Comparison of ENCODE assay signal across 8 cellular contexts in the genomic region with DNA sequence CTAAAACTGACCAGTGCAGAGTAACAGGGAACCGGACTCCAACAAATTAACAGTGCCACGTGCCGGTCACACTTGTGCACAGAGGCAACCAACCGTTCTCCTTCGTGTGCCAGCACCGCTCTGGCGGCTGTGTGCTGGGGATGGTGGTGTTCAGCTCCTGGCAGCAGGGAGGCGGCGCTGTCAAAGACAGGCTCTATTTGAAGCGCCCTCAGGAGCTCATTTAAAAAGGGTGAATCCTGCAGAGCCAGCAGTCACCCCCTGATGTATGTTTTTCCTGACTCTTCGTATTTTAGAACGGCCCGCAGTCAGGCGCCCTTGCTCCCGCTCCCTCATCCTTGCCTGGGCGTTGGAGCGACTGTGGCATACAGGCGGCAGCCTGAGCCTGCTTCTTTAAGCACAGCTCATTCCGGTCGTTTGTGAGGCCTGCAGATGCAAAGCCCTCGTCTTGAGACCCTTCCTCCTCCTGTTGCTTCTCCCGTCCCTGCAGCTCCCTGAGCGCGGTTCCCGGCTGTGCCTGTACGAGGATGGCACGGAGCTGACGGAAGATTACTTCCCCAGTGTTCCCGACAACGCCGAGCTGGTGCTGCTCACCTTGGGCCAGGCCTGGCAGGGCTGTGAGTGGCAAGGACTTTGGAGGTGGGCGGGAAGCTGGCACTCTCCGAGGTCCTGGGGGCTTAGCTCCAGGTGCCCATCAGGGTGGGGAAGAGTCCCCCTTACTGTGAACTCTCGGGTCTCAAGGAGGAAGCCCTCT. TPM values are rescaled to one million over a fixed set of nuclear protein-coding genes. Genes with fewer than 3 reads are reported as not detected.
DNase-seq lines count a peak whose midpoint lies in the region; ATAC-seq and FAIRE-seq lines count a peak whose summit lies in the region.

No MANE protein-coding gene starts in this region.

- peak overlapping the region; percentile 66 for H3K4me3 ChIP-seq in right cardiac atrium (ENCODE audit: low read length)

- no peak for FAIRE-seq in HTR-8/SVneo (lab: Jason Lieb, UNC)

- H3K9me3 Mint-ChIP-seq in IgD-negative memory B cell = no peaks in the 10 kb centered on the region
- H3K9me3 Mint-ChIP-seq in activated T-helper 17 cell treated with anti-CD3 and anti-CD28 coated beads, Interleukin-2, amount 50 U/mL, for 72 hours = no peaks in the 10 kb centered on the region

- no peak for ATAC-seq in activated T-helper 17 cell treated with anti-CD3 and anti-CD28 coated beads, Interleukin-2, amount 50 U/mL, for 72 hours (replicated peaks)
- ATAC-seq in right cardiac atrium = peak; percentile 3 to 24

- DNase-seq in D341Med (ENCODE audit: low spot score) (peak; percentile 65), right cardiac atrium (peak in 1 of 3 donors; percentile 67), putamen (ENCODE audit: low spot score) (peak; percentile 68), HTR-8/SVneo (ENCODE audit: insufficient read length, low spot score) (no peak), NCI-H187 (lab: John Stamatoyannopoulos, UW) (no peak), DMS153 treated with DMSO at 0.1 percent for 48 hours (lab: John Stamatoyannopoulos, UW; ENCODE audit: unreplicated experiment) (no peak)

- H3K9me3 ChIP-seq in right cardiac atrium (ENCODE audit: control insufficient read depth, low read length) = no peaks in the 10 kb centered on the region

- peaks cover 6 to 24% (median 10%) of the 10 kb centered on the region in 3 donors for H3K4me1 Mint-ChIP-seq in IgD-negative memory B cell
- peaks cover 6% of the 10 kb centered on the region for H3K4me1 Mint-ChIP-seq in activated T-helper 17 cell treated with anti-CD3 and anti-CD28 coated beads, Interleukin-2, amount 50 U/mL, for 72 hours

- no peak overlapping the region for H3K27ac ChIP-seq in right cardiac atrium (ENCODE audit: low read length)

- 64% methylated on average over 34 of the region's 34 CpGs for WGBS in right cardiac atrium

- no peaks in the 10 kb centered on the region for H3K27me3 Mint-ChIP-seq in IgD-negative memory B cell
- no peaks in the 10 kb centered on the region for H3K27me3 Mint-ChIP-seq in activated T-helper 17 cell treated with anti-CD3 and anti-CD28 coated beads, Interleukin-2, amount 50 U/mL, for 72 hours

- peaks cover 8% of the 10 kb centered on the region for H3K36me3 Mint-ChIP-seq in IgD-negative memory B cell
- no peaks in the 10 kb centered on the region for H3K36me3 Mint-ChIP-seq in activated T-helper 17 cell treated with anti-CD3 and anti-CD28 coated beads, Interleukin-2, amount 50 U/mL, for 72 hours (ENCODE audit: low read depth)

- peaks cover 10% of the 10 kb centered on the region for H3K4me1 ChIP-seq in right cardiac atrium (ENCODE audit: control insufficient read depth, insufficient read depth, low read length)

- intact Hi-C loops in right cardiac atrium (cut with DNase I) = no loop called here

- H3K27me3 ChIP-seq in right cardiac atrium (ENCODE audit: control insufficient read depth, insufficient read depth) = no peaks in the 10 kb centered on the region

- peak overlapping the region in 1 of 3 donors; percentile 62 for H3K27ac Mint-ChIP-seq in IgD-negative memory B cell
- no peak overlapping the region for H3K27ac Mint-ChIP-seq in activated T-helper 17 cell treated with anti-CD3 and anti-CD28 coated beads, Interleukin-2, amount 50 U/mL, for 72 hours

- H3K4me3 Mint-ChIP-seq in IgD-negative memory B cell = peak overlapping the region; percentile 96 to 100 (median 98)
- peak overlapping the region; percentile 97 for H3K4me3 Mint-ChIP-seq in activated T-helper 17 cell treated with anti-CD3 and anti-CD28 coated beads, Interleukin-2, amount 50 U/mL, for 72 hours

RNA-seq across cellular contexts. Expression of gene DFFB, which starts 1.1 kb away (rescaled TPM):
- polyA plus RNA-seq in IgD-negative memory B cell (7.1 TPM), right cardiac atrium (2.6 TPM)
- total RNA-seq in activated T-helper 17 cell treated with anti-CD3 and anti-CD28 coated beads, Interleukin-2, amount 50 U/mL, for 72 hours = 10 to 100 TPM; 13.0 to 18.5 TPM
- total RNA-seq in right cardiac atrium = 1 to 10 TPM; 2.9 to 6.1 (median 4.5) TPM

RNA-seq across cellular contexts. Expression of gene CEP104, which starts 1.4 kb away (rescaled TPM):
- polyA plus RNA-seq in IgD-negative memory B cell = 18.3 TPM
- 10 to 100 TPM; 17.8 to 39.4 TPM for total RNA-seq in activated T-helper 17 cell treated with anti-CD3 and anti-CD28 coated beads, Interleukin-2, amount 50 U/mL, for 72 hours
- total RNA-seq in right cardiac atrium = 10 to 100 TPM; 33.2 to 41.2 (median 35.0) TPM
- 8.7 TPM for polyA plus RNA-seq in right cardiac atrium

RNA-seq across cellular contexts. Expression of gene C1orf174, which starts 41.7 kb away (rescaled TPM):
- 29.4 TPM for polyA plus RNA-seq in IgD-negative memory B cell
- 10 to 100 TPM; 25.1 to 33.2 TPM for total RNA-seq in activated T-helper 17 cell treated with anti-CD3 and anti-CD28 coated beads, Interleukin-2, amount 50 U/mL, for 72 hours
- 10 to 100 TPM; 11.3 to 15.1 (median 13.2) TPM for total RNA-seq in right cardiac atrium
- 11.6 TPM for polyA plus RNA-seq in right cardiac atrium

Comparison
In these comparisons a context has a peak if more than half of its experiments do, and no peak if none do; other contexts are left out.
1. DNase-seq: peak in D341Med (single experiment) and putamen (single experiment); none in HTR-8/SVneo (single experiment), NCI-H187 (0 of 2) and DMS153 treated with DMSO at 0.1 percent for 48 hours (single experiment).